In the genomic region with DNA sequence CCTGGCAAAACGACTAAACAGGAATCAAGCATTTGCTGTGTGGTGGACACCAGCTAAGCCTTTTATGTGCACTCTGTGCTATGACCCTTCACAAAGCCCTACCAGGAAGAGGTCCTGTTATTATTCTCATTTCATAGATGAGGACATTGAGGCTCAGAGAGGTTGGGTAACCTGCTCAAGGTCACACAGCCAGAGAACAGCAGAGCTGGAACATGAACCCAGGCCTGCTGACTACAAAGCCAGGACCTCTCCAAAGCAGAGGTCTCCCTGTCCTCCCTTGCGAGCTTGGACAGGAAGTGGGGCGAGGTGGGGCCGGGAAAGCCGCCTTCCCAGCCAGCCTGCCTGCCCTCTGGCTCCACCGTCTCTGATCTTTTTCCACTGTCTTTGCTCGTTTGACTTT, we compare ENCODE assay signal across 2 cellular contexts.
TF ChIP-seq lines count a peak whose summit lies in the region.

No MANE protein-coding gene starts in this region.

TF ChIP-seq in IMR-90, 13 proteins besides CTCF, POLR2A, EP300 and RAD21:
- no peak for TF ChIP-seq MAFK (IDR thresholded peaks at IDR 0.05; ENCODE audit: low read depth, low read length)
- no peak for TF ChIP-seq FOS (IDR thresholded peaks at IDR 0.05; ENCODE audit: low read depth, low read length)
- TF ChIP-seq CHD1 (IDR thresholded peaks at IDR 0.05; ENCODE audit: low read depth, low read length) = no peak
- TF ChIP-seq BHLHE40 (IDR thresholded peaks at IDR 0.05; ENCODE audit: low read depth, low read length) = no peak
- TF ChIP-seq MXI1 (IDR thresholded peaks at IDR 0.05; ENCODE audit: borderline replicate concordance, low read depth, low read length) = no peak
- TF ChIP-seq NFE2L2 (IDR thresholded peaks at IDR 0.05; ENCODE audit: low read depth, low read length) = no peak
- TF ChIP-seq, protein P1, sequence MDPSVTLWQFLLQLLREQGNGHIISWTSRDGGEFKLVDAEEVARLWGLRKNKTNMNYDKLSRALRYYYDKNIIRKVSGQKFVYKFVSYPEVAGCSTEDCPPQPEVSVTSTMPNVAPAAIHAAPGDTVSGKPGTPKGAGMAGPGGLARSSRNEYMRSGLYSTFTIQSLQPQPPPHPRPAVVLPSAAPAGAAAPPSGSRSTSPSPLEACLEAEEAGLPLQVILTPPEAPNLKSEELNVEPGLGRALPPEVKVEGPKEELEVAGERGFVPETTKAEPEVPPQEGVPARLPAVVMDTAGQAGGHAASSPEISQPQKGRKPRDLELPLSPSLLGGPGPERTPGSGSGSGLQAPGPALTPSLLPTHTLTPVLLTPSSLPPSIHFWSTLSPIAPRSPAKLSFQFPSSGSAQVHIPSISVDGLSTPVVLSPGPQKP (IDR thresholded peaks at IDR 0.05; ENCODE audit: borderline replicate concordance, low read depth, low read length) = no peak
- no peak for TF ChIP-seq RCOR1 (IDR thresholded peaks at IDR 0.05; ENCODE audit: insufficient replicate concordance, low read length)
- TF ChIP-seq, protein P2, sequence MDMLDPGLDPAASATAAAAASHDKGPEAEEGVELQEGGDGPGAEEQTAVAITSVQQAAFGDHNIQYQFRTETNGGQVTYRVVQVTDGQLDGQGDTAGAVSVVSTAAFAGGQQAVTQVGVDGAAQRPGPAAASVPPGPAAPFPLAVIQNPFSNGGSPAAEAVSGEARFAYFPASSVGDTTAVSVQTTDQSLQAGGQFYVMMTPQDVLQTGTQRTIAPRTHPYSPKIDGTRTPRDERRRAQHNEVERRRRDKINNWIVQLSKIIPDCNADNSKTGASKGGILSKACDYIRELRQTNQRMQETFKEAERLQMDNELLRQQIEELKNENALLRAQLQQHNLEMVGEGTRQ (IDR thresholded peaks at IDR 0.05; ENCODE audit: low read depth, low read length) = no peak
- no peak for TF ChIP-seq SMC3 (IDR thresholded peaks at IDR 0.05; ENCODE audit: low read depth, low read length)
- no peak for TF ChIP-seq MAZ (IDR thresholded peaks at IDR 0.05; ENCODE audit: borderline replicate concordance, low read depth, low read length)
- no peak for TF ChIP-seq RFX5 (IDR thresholded peaks at IDR 0.05; ENCODE audit: low read depth, low read length)
- no peak for TF ChIP-seq CEBPB (IDR thresholded peaks at IDR 0.05; ENCODE audit: low read depth, low read length)
TF ChIP-seq in IMR-90: peak in this region for 0.

TF ChIP-seq in K562, 482 proteins besides CTCF, POLR2A, EP300 and RAD21:
- peak; percentile 12 for TF ChIP-seq DACH1 (IDR thresholded peaks at IDR 0.05; ENCODE audit: partially characterized antibody)
- TF ChIP-seq ZFP36 (IDR thresholded peaks at IDR 0.05; ENCODE audit: low read depth, low read length, partially characterized antibody) = peak; percentile 86
- TF ChIP-seq EHMT2 (IDR thresholded peaks at IDR 0.05) = no peak
- TF ChIP-seq, protein P3, sequence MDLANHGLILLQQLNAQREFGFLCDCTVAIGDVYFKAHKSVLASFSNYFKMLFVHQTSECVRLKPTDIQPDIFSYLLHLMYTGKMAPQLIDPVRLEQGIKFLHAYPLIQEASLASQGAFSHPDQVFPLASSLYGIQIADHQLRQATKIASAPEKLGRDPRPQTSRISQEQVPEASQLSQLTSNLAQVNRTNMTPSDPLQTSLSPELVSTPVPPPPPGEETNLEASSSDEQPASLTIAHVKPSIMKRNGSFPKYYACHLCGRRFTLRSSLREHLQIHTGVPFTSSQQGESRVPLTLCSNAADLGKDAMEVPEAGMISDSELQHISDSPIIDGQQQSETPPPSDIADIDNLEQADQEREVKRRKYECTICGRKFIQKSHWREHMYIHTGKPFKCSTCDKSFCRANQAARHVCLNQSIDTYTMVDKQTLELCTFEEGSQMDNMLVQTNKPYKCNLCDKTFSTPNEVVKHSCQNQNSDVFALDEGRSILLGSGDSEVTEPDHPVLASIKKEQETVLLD (IDR thresholded peaks at IDR 0.05) = no peak
- TF ChIP-seq MEF2D (tag; conservative IDR thresholded peaks at IDR 0.05; ENCODE audit: low read depth) = no peak
- no peak for TF ChIP-seq ZNF551 (CRISPR knock-in tag; IDR thresholded peaks at IDR 0.05)
- TF ChIP-seq BRD9 (IDR thresholded peaks at IDR 0.05; ENCODE audit: low read depth, partially characterized antibody) = peak; percentile 100
- TF ChIP-seq LARP7 (IDR thresholded peaks at IDR 0.05) = no peak
- peak; percentile 73 for TF ChIP-seq BCOR (IDR thresholded peaks at IDR 0.05)
- TF ChIP-seq ZNF274 (IDR thresholded peaks at IDR 0.05; ENCODE audit: borderline replicate concordance, low read depth, low read length) = no peak
- TF ChIP-seq RBM25 (IDR thresholded peaks at IDR 0.05; ENCODE audit: low read depth, low read length, severe bottlenecking) = peak; percentile 75
- no peak for TF ChIP-seq MECOM (CRISPR knock-in tag; IDR thresholded peaks at IDR 0.05)
- TF ChIP-seq, protein P4, sequence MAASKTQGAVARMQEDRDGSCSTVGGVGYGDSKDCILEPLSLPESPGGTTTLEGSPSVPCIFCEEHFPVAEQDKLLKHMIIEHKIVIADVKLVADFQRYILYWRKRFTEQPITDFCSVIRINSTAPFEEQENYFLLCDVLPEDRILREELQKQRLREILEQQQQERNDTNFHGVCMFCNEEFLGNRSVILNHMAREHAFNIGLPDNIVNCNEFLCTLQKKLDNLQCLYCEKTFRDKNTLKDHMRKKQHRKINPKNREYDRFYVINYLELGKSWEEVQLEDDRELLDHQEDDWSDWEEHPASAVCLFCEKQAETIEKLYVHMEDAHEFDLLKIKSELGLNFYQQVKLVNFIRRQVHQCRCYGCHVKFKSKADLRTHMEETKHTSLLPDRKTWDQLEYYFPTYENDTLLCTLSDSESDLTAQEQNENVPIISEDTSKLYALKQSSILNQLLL (CRISPR knock-in tag; IDR thresholded peaks at IDR 0.05; ENCODE audit: borderline replicate concordance) = no peak
- TF ChIP-seq RUNX1 (IDR thresholded peaks at IDR 0.05; ENCODE audit: low read depth) = no peak
TF ChIP-seq in K562: peak in this region for 5.
